In genomic region chr12:124655317-124656213, GRCh38 we compare ENCODE assay signal across 8 cellular contexts.
A peak's percentile ranks its signal among the peaks of the same experiment; 100 is the strongest.
DNase-seq lines count a peak whose midpoint lies in the region; ATAC-seq and TF ChIP-seq lines count a peak whose summit lies in the region.

No MANE protein-coding gene starts in this region.

- ATAC-seq in HG02763 (IDR thresholded peaks at IDR 0.05; ENCODE audit: unreplicated experiment): no peak

- H3K4me3 ChIP-seq in HEK293 (ENCODE audit: low read depth, low read length) (no peak overlapping the region), fibroblast of the aortic adventitia (ENCODE audit: low read depth, low read length) (peak overlapping the region; percentile 37), neuronal stem cell (ENCODE audit: low read length in 2 of 2) (no peak overlapping the region)

- peak overlapping the region; percentile 44 for H2AFZ ChIP-seq in neuronal stem cell (ENCODE audit: low read length)

- no peak overlapping the region for H2BK120ac ChIP-seq in neuronal stem cell (ENCODE audit: low read depth, low read length)

- peaks cover 0 to 44% (median 0%) of the 10 kb centered on the region in 3 experiments for H3K27me3 ChIP-seq in neuronal stem cell (ENCODE audit: control insufficient read depth in 3 of 3, insufficient read depth in 3 of 3, low read depth in 1 of 3, low read length in 3 of 3)

- no peaks in the 10 kb centered on the region for H3K36me3 ChIP-seq in HEK293 (ENCODE audit: control insufficient read depth in 2 of 2, insufficient read depth in 1 of 2, low read length in 2 of 2)
- H3K36me3 ChIP-seq in neuronal stem cell (replicated peaks in 1 of 2; ENCODE audit: control insufficient read depth in 2 of 2, insufficient read depth in 2 of 2, low read length in 2 of 2): no peaks in the 10 kb centered on the region

- H3K4me1 ChIP-seq in HEK293 (ENCODE audit: control insufficient read depth, insufficient read depth, low read length): no peaks in the 10 kb centered on the region
- H3K4me1 ChIP-seq in neuronal stem cell (ENCODE audit: control insufficient read depth in 2 of 2, insufficient read depth in 1 of 2, low read depth in 1 of 2, low read length in 2 of 2): peaks cover 7 to 19% of the 10 kb centered on the region in 2 donors

- H3K4me2 ChIP-seq in neuronal stem cell (ENCODE audit: insufficient read depth, low read length, poor library complexity, severe bottlenecking): peak overlapping the region; percentile 20

- peak overlapping the region; percentile 45 for H3K18ac ChIP-seq in neuronal stem cell (ENCODE audit: low read length)

- no peak overlapping the region for H2BK12ac ChIP-seq in neuronal stem cell (ENCODE audit: low read length)

- no peak overlapping the region for H3K14ac ChIP-seq in neuronal stem cell (ENCODE audit: low read length)

- DNase-seq in RWPE1 (ENCODE audit: low spot score) (peak; percentile 21), fibroblast of the aortic adventitia (ENCODE audit: low read depth) (peak; percentile 96), neuronal stem cell (ENCODE audit: low spot score) (peak; percentile 35), COLO829 (ENCODE audit: low spot score) (no peak), KG1 (lab: John Stamatoyannopoulos, UW) (no peak)
- no peak for DNase-seq in stimulated activated naive CD4-positive, alpha-beta T cell treated with Interleukin-2 at 50 U/mL for 16 hours (lab: John Stamatoyannopoulos, UW)

- H3K27ac ChIP-seq in HEK293 (ENCODE audit: extremely low read depth, low read depth, low read length) (no peak overlapping the region), RWPE1 (peak overlapping the region; percentile 63), neuronal stem cell (replicated peaks; ENCODE audit: low read length) (no peak overlapping the region)

- H3K9ac ChIP-seq in neuronal stem cell (ENCODE audit: low read depth, low read length, poor library complexity): no peak overlapping the region

- POLR2A ChIA-PET in HEK293 (lab: Yijun Ruan, JAX): no interaction called here
- POLR2A ChIA-PET in RWPE1 (lab: Yijun Ruan, JAX; ENCODE audit: low non-redundant PET): no interaction called here

- CTCF ChIA-PET in HEK293 (lab: Yijun Ruan, JAX): interaction anchor here (0.6 to 1.1 kb wide), 4 partner anchors 12 to 283 kb away, joined by 3 to 4 read pairs (median 3); no protein-coding TSS in a partner anchor
- CTCF ChIA-PET in RWPE1 (lab: Yijun Ruan, JAX): interaction anchor here (0.8 kb wide), 1 partner anchor 1126 kb away, joined by 4 read pairs; no protein-coding TSS in a partner anchor

- H3K4ac ChIP-seq in neuronal stem cell (ENCODE audit: low read length): no peak overlapping the region

- H3K23ac ChIP-seq in neuronal stem cell (ENCODE audit: low read depth, low read length, poor library complexity): no peak overlapping the region

- WGBS in neuronal stem cell (ENCODE audit: extremely low coverage in 2 of 2, insufficient read length in 2 of 2, insufficient replicate concordance in 1 of 2), 2 donors: no CpG with 5 or more reads among the region's 27 CpGs

- no peak for TF ChIP-seq CTCF in HEK293 (tag by site-specific recombination; IDR thresholded peaks at IDR 0.05)
- no peak for TF ChIP-seq CTCF in RWPE1 (conservative IDR thresholded peaks at IDR 0.05; ENCODE audit: low read depth)
- TF ChIP-seq CTCF in fibroblast of the aortic adventitia (IDR thresholded peaks at IDR 0.05; ENCODE audit: insufficient read depth, low read length): no peak

- H3K9me3 ChIP-seq in HEK293 (ENCODE audit: control insufficient read depth, insufficient read depth, low read depth, low read length): no peaks in the 10 kb centered on the region
- no peaks in the 10 kb centered on the region for H3K9me3 ChIP-seq in neuronal stem cell (replicated peaks in 1 of 2; ENCODE audit: control insufficient read depth in 2 of 2, insufficient read depth in 1 of 2, low read depth in 1 of 2, low read length in 2 of 2)

- H2AK5ac ChIP-seq in neuronal stem cell (ENCODE audit: low read depth, low read length): no peak overlapping the region

- no peak overlapping the region for H2BK5ac ChIP-seq in neuronal stem cell (ENCODE audit: low read length)

- H3K79me1 ChIP-seq in neuronal stem cell (ENCODE audit: low read depth, low read length): no peaks in the 10 kb centered on the region

- no peak overlapping the region for H4K8ac ChIP-seq in neuronal stem cell (ENCODE audit: low read depth, low read length)

- H2BK15ac ChIP-seq in neuronal stem cell (ENCODE audit: low read length): no peak overlapping the region

- no peak overlapping the region for H4K91ac ChIP-seq in neuronal stem cell (ENCODE audit: low read depth, low read length, poor library complexity)

TF ChIP-seq in HEK293, 187 proteins besides CTCF, POLR2A, EP300 and RAD21 (continues in another document):
- peak; percentile 93 for TF ChIP-seq ZFHX2 (tag by site-specific recombination; conservative IDR thresholded peaks at IDR 0.05)
- no peak for TF ChIP-seq ZNF549 (tag by site-specific recombination; IDR thresholded peaks at IDR 0.05)
- TF ChIP-seq ZNF280C (tag by site-specific recombination; IDR thresholded peaks at IDR 0.05): no peak
- TF ChIP-seq ZNF398 (tag by site-specific recombination; IDR thresholded peaks at IDR 0.05): peak; percentile 50; the same call in 1 of the 2 replicates
- peak; percentile 82 for TF ChIP-seq ZIC2 (tag by site-specific recombination; IDR thresholded peaks at IDR 0.05)
- no peak for TF ChIP-seq ZNF510 (tag by site-specific recombination; IDR thresholded peaks at IDR 0.05; ENCODE audit: insufficient replicate concordance)
- TF ChIP-seq SP7 (tag by site-specific recombination; IDR thresholded peaks at IDR 0.05): peak; percentile 62
- no peak for TF ChIP-seq ZNF544 (tag by site-specific recombination; IDR thresholded peaks at IDR 0.05)
- TF ChIP-seq GLIS1 (tag by site-specific recombination; IDR thresholded peaks at IDR 0.05): peak; percentile 75
- TF ChIP-seq GLI4 (tag by site-specific recombination; IDR thresholded peaks at IDR 0.05): no peak
- peak; percentile 13; the same call in 1 of the 2 replicates for TF ChIP-seq SP2 (tag by site-specific recombination; IDR thresholded peaks at IDR 0.05)
- TF ChIP-seq ZNF664 (tag by site-specific recombination; IDR thresholded peaks at IDR 0.05): no peak
- no peak for TF ChIP-seq ZNF292 (tag by site-specific recombination; IDR thresholded peaks at IDR 0.05; ENCODE audit: borderline replicate concordance, low read depth)
- TF ChIP-seq, protein P1, sequence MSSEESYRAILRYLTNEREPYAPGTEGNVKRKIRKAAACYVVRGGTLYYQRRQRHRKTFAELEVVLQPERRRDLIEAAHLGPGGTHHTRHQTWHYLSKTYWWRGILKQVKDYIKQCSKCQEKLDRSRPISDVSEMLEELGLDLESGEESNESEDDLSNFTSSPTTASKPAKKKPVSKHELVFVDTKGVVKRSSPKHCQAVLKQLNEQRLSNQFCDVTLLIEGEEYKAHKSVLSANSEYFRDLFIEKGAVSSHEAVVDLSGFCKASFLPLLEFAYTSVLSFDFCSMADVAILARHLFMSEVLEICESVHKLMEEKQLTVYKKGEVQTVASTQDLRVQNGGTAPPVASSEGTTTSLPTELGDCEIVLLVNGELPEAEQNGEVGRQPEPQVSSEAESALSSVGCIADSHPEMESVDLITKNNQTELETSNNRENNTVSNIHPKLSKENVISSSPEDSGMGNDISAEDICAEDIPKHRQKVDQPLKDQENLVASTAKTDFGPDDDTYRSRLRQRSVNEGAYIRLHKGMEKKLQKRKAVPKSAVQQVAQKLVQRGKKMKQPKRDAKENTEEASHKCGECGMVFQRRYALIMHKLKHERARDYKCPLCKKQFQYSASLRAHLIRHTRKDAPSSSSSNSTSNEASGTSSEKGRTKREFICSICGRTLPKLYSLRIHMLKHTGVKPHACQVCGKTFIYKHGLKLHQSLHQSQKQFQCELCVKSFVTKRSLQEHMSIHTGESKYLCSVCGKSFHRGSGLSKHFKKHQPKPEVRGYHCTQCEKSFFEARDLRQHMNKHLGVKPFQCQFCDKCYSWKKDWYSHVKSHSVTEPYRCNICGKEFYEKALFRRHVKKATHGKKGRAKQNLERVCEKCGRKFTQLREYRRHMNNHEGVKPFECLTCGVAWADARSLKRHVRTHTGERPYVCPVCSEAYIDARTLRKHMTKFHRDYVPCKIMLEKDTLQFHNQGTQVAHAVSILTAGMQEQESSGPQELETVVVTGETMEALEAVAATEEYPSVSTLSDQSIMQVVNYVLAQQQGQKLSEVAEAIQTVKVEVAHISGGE (tag by site-specific recombination; conservative IDR thresholded peaks at IDR 0.05; ENCODE audit: low read depth): peak; percentile 38; the same call in 1 of the 2 replicates
- no peak for TF ChIP-seq ZNF19 (tag by site-specific recombination; IDR thresholded peaks at IDR 0.05; ENCODE audit: low read depth)

Comparison
In these comparisons a context has a peak if more than half of its experiments do, and no peak if none do; other contexts are left out.
1. DNase-seq: peak in RWPE1 (single experiment), fibroblast of the aortic adventitia (single experiment) and neuronal stem cell (single experiment); none in stimulated activated naive CD4-positive, alpha-beta T cell treated with Interleukin-2 at 50 U/mL for 16 hours (single experiment), COLO829 (single experiment) and KG1 (single experiment).